9 cellular contexts compared by ENCODE assay signal in genomic region chr9:133341369-133342082, GRCh38. TPM values are rescaled to one million over a fixed set of nuclear protein-coding genes. Genes with fewer than 3 reads are reported as not detected.
DNase-seq lines count a peak whose midpoint lies in the region; ATAC-seq and TF ChIP-seq lines count a peak whose summit lies in the region.
"Had no signal": no experiment of that assay in that cellular context is flagged by ENCODE, and none has a peak within 500 bp of the region (broad histone marks: within the 10 kb centered on the region; RNA-seq: fewer than 3 reads in every experiment).

No MANE protein-coding gene starts in this region.

- DNase-seq in SKM-1 treated with dmso at 0.1 percent for 144 hours (lab: John Stamatoyannopoulos, UW; ENCODE audit: unreplicated experiment): peak; percentile 86
- peak; percentile 63 to 83 (median 70) for DNase-seq in heart left ventricle
- DNase-seq in natural killer cell: peak; percentile 30
- DNase-seq in MCF 10A (ENCODE audit: unreplicated experiment): no peak
- no peak for DNase-seq in uterus
- no peak for DNase-seq in activated effector memory CD4-positive, alpha-beta T cell treated with Interleukin-2 at 50 U/mL for 16 hours
- DNase-seq in foreskin melanocyte: no peak
- DNase-seq: NCI-H2107 had no signal

- H3K36me3 Mint-ChIP-seq in natural killer cell (peaks cover 8% of the 10 kb centered on the region), MCF 10A (ENCODE audit: insufficient read depth, unreplicated experiment) (peaks cover 31% of the 10 kb centered on the region)

- peak overlapping the region; percentile 45 to 75 (median 67) for H3K9ac ChIP-seq in BLaER1 treated with 17β-estradiol and CSF1 and Interleukin-3, amounts not matched to agents 10 nM and 100 nM

- H3K27ac Mint-ChIP-seq in natural killer cell (peak overlapping the region; percentile 83 to 88), MCF 10A (ENCODE audit: low read depth, unreplicated experiment) (no peak overlapping the region)

- 79 to 94% (median 87%) methylated on average over 15 of the region's 15 CpGs for WGBS in heart left ventricle, 4 donors

- peak in 3 of 4 donors; percentile 45 to 71 (median 71) for ATAC-seq in heart left ventricle
- peak; percentile 85 to 92 (median 86) for ATAC-seq in natural killer cell

- H4K20me1 ChIP-seq in BLaER1 treated with 17β-estradiol and CSF1 and Interleukin-3, amounts not matched to agents 10 nM and 100 nM: peaks cover 3 to 54% (median 24%) of the 10 kb centered on the region in 11 experiments; a peak in 18 of 22 replicates

- H3K4me1 Mint-ChIP-seq in natural killer cell (peaks cover 41 to 45% of the 10 kb centered on the region in 2 donors), MCF 10A (ENCODE audit: insufficient read depth, unreplicated experiment) (no peaks in the 10 kb centered on the region)

- H3K9me3 ChIP-seq in BLaER1 treated with 17β-estradiol and CSF1 and Interleukin-3, amounts not matched to agents 10 nM and 100 nM (replicated peaks in 1 of 11): no peaks in the 10 kb centered on the region; a peak in 1 of 22 replicates
- H3K9me3 ChIP-seq in heart left ventricle (no peaks in the 10 kb centered on the region), uterus (no peaks in the 10 kb centered on the region)

- peaks cover 62 to 99% (median 77%) of the 10 kb centered on the region in 10 experiments for H3K4me1 ChIP-seq in BLaER1 treated with 17β-estradiol and CSF1 and Interleukin-3, amounts not matched to agents 10 nM and 100 nM
- peaks cover 0 to 47% (median 11%) of the 10 kb centered on the region in 12 donors for H3K4me1 ChIP-seq in heart left ventricle
- H3K4me1 ChIP-seq in uterus: peaks cover 0 to 7% of the 10 kb centered on the region in 2 donors

- H3K4me2 ChIP-seq in BLaER1 treated with 17β-estradiol and CSF1 and Interleukin-3, amounts not matched to agents 10 nM and 100 nM: peak overlapping the region; percentile 57 to 99 (median 85)

- intact Hi-C loops in heart left ventricle (cut with DNase I) (loop anchor here in 1 of 10 donors (10.0 kb wide), 1 partner anchor 143 kb away; no protein-coding TSS in a partner anchor), natural killer cell (cut with micrococcal nuclease) (no loop called here), MCF 10A (cut with micrococcal nuclease) (no loop called here), uterus (cut with DNase I; ENCODE audit: low total_unique reads) (no loop called here)

- H3K27me3 Mint-ChIP-seq in natural killer cell (ENCODE audit: low read depth in 2 of 2) (no peaks in the 10 kb centered on the region), MCF 10A (ENCODE audit: insufficient read depth, unreplicated experiment) (no peaks in the 10 kb centered on the region)

- H3K36me3 ChIP-seq in BLaER1 treated with 17β-estradiol and CSF1 and Interleukin-3, amounts not matched to agents 10 nM and 100 nM: peaks cover 52 to 90% (median 78%) of the 10 kb centered on the region in 11 experiments
- peaks cover 0 to 74% (median 66%) of the 10 kb centered on the region in 9 donors for H3K36me3 ChIP-seq in heart left ventricle
- no peaks in the 10 kb centered on the region for H3K36me3 ChIP-seq in uterus

- TF ChIP-seq CTCF in heart left ventricle (IDR thresholded peaks at IDR 0.05) (no peak), natural killer cell (IDR thresholded peaks at IDR 0.05) (no peak), MCF 10A (IDR thresholded peaks at IDR 0.05; ENCODE audit: unreplicated experiment) (no peak), uterus (IDR thresholded peaks at IDR 0.05) (no peak)

- POLR2A ChIA-PET in MCF 10A (lab: Yijun Ruan, JAX): interaction anchor here (0.6 kb wide), 1 partner anchor 335 kb away, joined by 3 read pairs; no protein-coding TSS in a partner anchor

- BruUV-seq in MCF 10A (replicated peaks; lab: Mats Ljungman, UMichigan): no TSS peak

- H3K27ac ChIP-seq in BLaER1 treated with 17β-estradiol and CSF1 and Interleukin-3, amounts not matched to agents 10 nM and 100 nM: peak overlapping the region; percentile 57 to 82 (median 75)
- H3K27ac ChIP-seq in heart left ventricle: peak overlapping the region in 4 of 12 donors; percentile 24 to 92 (median 34)
- H3K27ac ChIP-seq in uterus: no peak overlapping the region

- no peaks in the 10 kb centered on the region for H3K9me3 Mint-ChIP-seq in natural killer cell
- no peaks in the 10 kb centered on the region for H3K9me3 Mint-ChIP-seq in MCF 10A (ENCODE audit: unreplicated experiment)

- H3K4me3 ChIP-seq in BLaER1 treated with 17β-estradiol and CSF1 and Interleukin-3, amounts not matched to agents 10 nM and 100 nM: peak overlapping the region in 4 of 10 experiments; percentile 12 to 53 (median 27); a peak in 6 of 20 replicates
- H3K4me3 ChIP-seq in heart left ventricle: peak overlapping the region in 3 of 12 donors; percentile 2 to 49 (median 8)
- no peak overlapping the region for H3K4me3 ChIP-seq in uterus

- peak in 1 of 2 donors; percentile 29 for TF ChIP-seq POLR2A in heart left ventricle (IDR thresholded peaks at IDR 0.05)
- no peak for TF ChIP-seq POLR2A in uterus (IDR thresholded peaks at IDR 0.05)

- H3K4me3 Mint-ChIP-seq in natural killer cell (peak overlapping the region; percentile 73), MCF 10A (ENCODE audit: unreplicated experiment) (no peak overlapping the region)

- CTCF ChIA-PET in MCF 10A (lab: Yijun Ruan, JAX): interaction anchor here (0.6 to 1.0 kb wide), 3 partner anchors 11 to 157 kb away, joined by 3 read pairs; no protein-coding TSS in a partner anchor

- no peaks in the 10 kb centered on the region for H3K27me3 ChIP-seq in BLaER1 treated with 17β-estradiol and CSF1 and Interleukin-3, amounts not matched to agents 10 nM and 100 nM
- no peaks in the 10 kb centered on the region for H3K27me3 ChIP-seq in heart left ventricle
- no peaks in the 10 kb centered on the region for H3K27me3 ChIP-seq in uterus

RNA-seq across cellular contexts. Expression of gene SURF6, which starts 5.5 kb away (rescaled TPM):
- total RNA-seq in heart left ventricle (10 to 100 TPM in 6 of 9 donors, 1 to 10 TPM in 3; 9.2 to 16.0 (median 11.1) TPM), natural killer cell (10 to 100 TPM; 13.8 to 23.5 (median 21.3) TPM), MCF 10A (2022) (30.2 and 40.5 TPM in 2 replicates), uterus (10 to 100 TPM in 3 of 4 donors, 1 to 10 TPM in 1; 2.9 to 19.3 (median 17.2) TPM)
- 10 to 100 TPM; 12.3 to 19.6 TPM for polyA plus RNA-seq in heart left ventricle

RNA-seq across cellular contexts. Expression of gene MED22, which starts 6.4 kb away (rescaled TPM):
- 10 to 100 TPM; 15.5 to 33.8 (median 19.5) TPM for total RNA-seq in heart left ventricle
- polyA plus RNA-seq in heart left ventricle: 10 to 100 TPM; 12.3 to 30.7 TPM
- 10 to 100 TPM; 23.8 to 37.0 (median 28.1) TPM for total RNA-seq in natural killer cell
- 29.3 and 32.6 TPM in 2 replicates for total RNA-seq in MCF 10A (2022)
- 10 to 100 TPM in 3 of 4 donors, 1 to 10 TPM in 1; 10.0 to 41.0 (median 30.9) TPM for total RNA-seq in uterus

RNA-seq across cellular contexts. Expression of gene RPL7A, which starts 6.5 kb away (rescaled TPM):
- total RNA-seq in heart left ventricle: 1,000 to 10,000 TPM in 4 of 9 donors, 100 to 1,000 TPM in 5; 845 to 1,270 (median 964) TPM
- 1,000 to 10,000 TPM; 1,266 to 2,727 TPM for polyA plus RNA-seq in heart left ventricle
- total RNA-seq in natural killer cell: 1,000 to 10,000 TPM; 1,409 to 1,616 (median 1,600) TPM
- total RNA-seq in MCF 10A (2022): 2,129 and 2,395 TPM in 2 replicates
- total RNA-seq in uterus: 1,000 to 10,000 TPM; 1,745 to 3,005 (median 2,502) TPM

RNA-seq across cellular contexts. Expression of gene SURF1, which starts 14.8 kb away (rescaled TPM):
- 10 to 100 TPM; 36.8 to 58.1 (median 50.9) TPM for total RNA-seq in heart left ventricle
- 100 to 1,000 TPM in 1 of 2 donors, 10 to 100 TPM in 1; 70.8 to 104 TPM for polyA plus RNA-seq in heart left ventricle
- total RNA-seq in natural killer cell: 10 to 100 TPM; 35.6 to 44.4 (median 37.2) TPM
- total RNA-seq in MCF 10A (2022): 30.8 and 31.2 TPM in 2 replicates
- 10 to 100 TPM; 13.0 to 34.7 (median 24.4) TPM for total RNA-seq in uterus

RNA-seq across cellular contexts. Expression of gene SURF2, which starts 14.8 kb away (rescaled TPM):
- total RNA-seq in heart left ventricle (10 to 100 TPM; 10.0 to 24.8 (median 13.6) TPM), natural killer cell (10 to 100 TPM; 14.3 to 14.9 (median 14.7) TPM), MCF 10A (2022) (28.2 and 39.5 TPM in 2 replicates), uterus (10 to 100 TPM in 1 of 4 donors, 1 to 10 TPM in 1, under 1 TPM in 1, not detected in 1; 0.51 to 15.3 (median 5.9) TPM)
- 10 to 100 TPM; 31.1 to 41.1 TPM for polyA plus RNA-seq in heart left ventricle

Comparison
In these comparisons a context has a peak if more than half of its experiments do, and no peak if none do; other contexts are left out.
1. H3K27ac ChIP-seq: peak in BLaER1 treated with 17β-estradiol and CSF1 and Interleukin-3, amounts not matched to agents 10 nM and 100 nM (11 of 11); none in uterus (0 of 2).
2. DNase-seq: peak in SKM-1 treated with dmso at 0.1 percent for 144 hours (single experiment), heart left ventricle (5 of 5) and natural killer cell (single experiment); none in MCF 10A (single experiment), uterus (0 of 2), activated effector memory CD4-positive, alpha-beta T cell treated with Interleukin-2 at 50 U/mL for 16 hours (single experiment) and foreskin melanocyte (single experiment).